8 cellular contexts compared by ENCODE assay signal in the genomic region with DNA sequence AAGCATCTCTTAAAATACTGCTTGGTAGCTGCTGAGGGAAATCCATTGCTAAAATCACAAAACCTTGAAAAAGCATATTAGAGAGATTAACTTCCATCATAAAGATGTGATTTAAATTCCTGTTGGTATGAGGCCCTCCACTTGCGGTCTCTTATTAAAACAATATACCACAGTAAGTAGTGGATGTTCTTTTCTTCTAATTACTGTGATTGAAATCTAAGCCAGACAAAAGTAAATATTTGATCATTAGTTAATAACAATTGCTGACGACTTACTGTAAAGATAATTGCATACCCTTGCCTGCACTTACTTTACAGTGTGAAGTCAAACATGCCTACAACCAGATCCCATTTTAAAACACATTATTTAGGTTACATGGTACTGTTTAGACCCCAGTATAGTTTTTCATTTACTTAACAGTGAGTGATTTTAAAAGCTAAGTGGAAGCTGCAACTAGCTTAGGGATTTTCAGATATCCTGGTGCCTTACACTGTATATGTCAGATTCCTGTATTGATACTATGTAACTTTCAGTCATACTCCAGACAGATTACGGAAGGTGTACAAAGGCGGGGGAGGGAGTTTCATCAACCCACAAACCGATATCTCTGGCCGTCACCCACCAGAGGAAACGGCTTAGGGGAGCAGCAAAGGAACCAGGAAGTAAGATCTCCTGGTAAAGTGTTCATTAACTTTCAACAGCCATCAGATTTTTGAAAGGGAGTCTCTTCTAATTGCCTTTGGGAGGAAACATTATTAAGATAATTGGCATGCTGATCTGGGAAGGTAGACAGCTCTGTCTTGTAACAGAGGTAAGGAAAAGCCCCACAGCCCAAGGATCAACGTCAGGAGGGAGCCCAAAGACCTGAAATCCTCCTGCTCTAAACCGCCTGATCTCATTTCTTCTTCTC. TPM values are rescaled to one million over a fixed set of nuclear protein-coding genes. Genes with fewer than 3 reads are reported as not detected.
DNase-seq lines count a peak whose midpoint lies in the region; ATAC-seq and FAIRE-seq lines count a peak whose summit lies in the region.

No MANE protein-coding gene starts in this region.

- ATAC-seq in activated CD8-positive, alpha-beta T cell treated with anti-CD3 and anti-CD28 coated beads, Interleukin-2, amount 10 ng/mL, durations not matched to agents 7 days and 5 days, result peak; percentile 58
- no peak for ATAC-seq in right cardiac atrium
- ATAC-seq in GM21381 (IDR thresholded peaks at IDR 0.05; ENCODE audit: unreplicated experiment), result no peak

- H3K9me3 ChIP-seq in ES-I3 (ENCODE audit: control insufficient read depth, insufficient read depth, low read length) (no peaks in the 10 kb centered on the region; the same call in 1 of the 2 replicates), right cardiac atrium (ENCODE audit: control insufficient read depth, low read length) (no peaks in the 10 kb centered on the region), small intestine (ENCODE audit: control insufficient read depth, low read depth) (no peaks in the 10 kb centered on the region)

- intact Hi-C loops in right cardiac atrium (cut with DNase I), result loop anchor here (5.0 to 10.0 kb wide), 8 partner anchors 131 to 1304 kb away; no protein-coding TSS in a partner anchor

- H3K4me3 ChIP-seq in right cardiac atrium (ENCODE audit: low read length) (peak overlapping the region; percentile 94), small intestine (ENCODE audit: low read depth in 1 of 2, low read length in 2 of 2) (peak overlapping the region; percentile 64)

- H3K4me1 ChIP-seq in ES-I3 (ENCODE audit: insufficient read depth, low read length) (0 out of 2 replicates have a peak, but pooled peaks cover 11% of the 10 kb centered on the region), right cardiac atrium (ENCODE audit: control insufficient read depth, insufficient read depth, low read length) (peaks cover under 1% of the 10 kb centered on the region), small intestine (ENCODE audit: control insufficient read depth in 2 of 2, insufficient read depth in 1 of 2, low read depth in 1 of 2, low read length in 1 of 2) (no peaks in the 10 kb centered on the region)

- CTCF ChIA-PET in activated CD8-positive, alpha-beta T cell treated with anti-CD3 and anti-CD28 coated beads, Interleukin-2, amount 10 ng/mL, durations not matched to agents 7 days and 5 days (lab: Charles Lee), result interaction anchor here (0.8 to 3.3 kb wide), 5 partner anchors 10 to 1304 kb away, joined by 3 to 27 read pairs (median 3); no protein-coding TSS in a partner anchor

- POLR2A ChIA-PET in activated CD8-positive, alpha-beta T cell treated with anti-CD3 and anti-CD28 coated beads, Interleukin-2, amount 10 ng/mL, durations not matched to agents 7 days and 5 days (lab: Charles Lee), result no interaction called here

- in situ Hi-C loops in KBM-7 (cut with MboI; ENCODE audit: low pct_unique_long_range_greater_than_20kb, low sequenced_read_pairs), result loop anchor here (25.0 kb wide), 1 partner anchor 1304 kb away; no protein-coding TSS in a partner anchor

- no peak overlapping the region for H3K27ac Mint-ChIP-seq in activated CD8-positive, alpha-beta T cell treated with anti-CD3 and anti-CD28 coated beads, Interleukin-2, amount 10 ng/mL, durations not matched to agents 7 days and 5 days

- H3K9ac ChIP-seq in ES-I3 (ENCODE audit: low read depth, low read length), result peak overlapping the region; percentile 80

- no peaks in the 10 kb centered on the region for H3K36me3 Mint-ChIP-seq in activated CD8-positive, alpha-beta T cell treated with anti-CD3 and anti-CD28 coated beads, Interleukin-2, amount 10 ng/mL, durations not matched to agents 7 days and 5 days (ENCODE audit: low read depth)

- peaks cover 23% of the 10 kb centered on the region for H3K4me1 Mint-ChIP-seq in activated CD8-positive, alpha-beta T cell treated with anti-CD3 and anti-CD28 coated beads, Interleukin-2, amount 10 ng/mL, durations not matched to agents 7 days and 5 days (ENCODE audit: low read depth)

- no peaks in the 10 kb centered on the region for H3K9me3 Mint-ChIP-seq in activated CD8-positive, alpha-beta T cell treated with anti-CD3 and anti-CD28 coated beads, Interleukin-2, amount 10 ng/mL, durations not matched to agents 7 days and 5 days (ENCODE audit: insufficient read depth)

- peak; percentile 90 for DNase-seq in KBM-7
- peak; percentile 62 for DNase-seq in activated CD8-positive, alpha-beta T cell treated with anti-CD3 and anti-CD28 coated beads, Interleukin-2, amount 10 ng/mL, durations not matched to agents 7 days and 5 days
- DNase-seq in right cardiac atrium, result peak in 1 of 3 donors; percentile 41
- peak; percentile 41 for DNase-seq in small intestine
- no peak for DNase-seq in NCI-H82 treated with DMSO at 0.1 percent for 48 hours (lab: John Stamatoyannopoulos, UW; ENCODE audit: unreplicated experiment)
- DNase-seq in activated CD8-positive, alpha-beta memory T cell treated with anti-CD3 and anti-CD28 coated beads, Interleukin-2, amount 50 U/mL, for 4 hours, result no peak

- FAIRE-seq in small intestine (lab: Jason Lieb, UNC), result no peak

- H3K4me3 Mint-ChIP-seq in activated CD8-positive, alpha-beta T cell treated with anti-CD3 and anti-CD28 coated beads, Interleukin-2, amount 10 ng/mL, durations not matched to agents 7 days and 5 days, result peak overlapping the region; percentile 70

- WGBS in right cardiac atrium, result 3% methylated on average over 9 of the region's 9 CpGs
- WGBS in small intestine, 3 donors, result 7 to 14% (median 9%) methylated on average over 9 of the region's 9 CpGs

- peak overlapping the region; percentile 98 for H3K27ac ChIP-seq in right cardiac atrium (ENCODE audit: low read length)
- peak overlapping the region; percentile 35 to 82 for H3K27ac ChIP-seq in small intestine (ENCODE audit: low read depth in 1 of 2, low read length in 1 of 2)

- no peaks in the 10 kb centered on the region for H3K27me3 ChIP-seq in right cardiac atrium (ENCODE audit: control insufficient read depth, insufficient read depth)
- H3K27me3 ChIP-seq in small intestine (ENCODE audit: control insufficient read depth in 2 of 2, insufficient read depth in 2 of 2, low read length in 2 of 2), result no peaks in the 10 kb centered on the region

- H3K36me3 ChIP-seq in ES-I3 (ENCODE audit: insufficient read depth, low read length) (peaks cover 2% of the 10 kb centered on the region; the same call in 1 of the 2 replicates), small intestine (ENCODE audit: control insufficient read depth in 2 of 2, insufficient read depth in 2 of 2, low read length in 2 of 2) (no peaks in the 10 kb centered on the region)

- H3K27me3 Mint-ChIP-seq in activated CD8-positive, alpha-beta T cell treated with anti-CD3 and anti-CD28 coated beads, Interleukin-2, amount 10 ng/mL, durations not matched to agents 7 days and 5 days (ENCODE audit: low read depth), result peaks cover 69% of the 10 kb centered on the region

RNA-seq across cellular contexts. Expression of gene NRP1, which starts 1.0 kb away (rescaled TPM):
- under 1 TPM; 0.11 to 0.23 TPM for total RNA-seq in activated CD8-positive, alpha-beta T cell treated with anti-CD3 and anti-CD28 coated beads, Interleukin-2, amount 10 ng/mL, durations not matched to agents 7 days and 5 days
- 10 to 100 TPM; 92.2 to 98.8 (median 94.3) TPM for total RNA-seq in right cardiac atrium
- polyA plus RNA-seq in right cardiac atrium, result 37.7 TPM
- polyA plus RNA-seq in small intestine, result 10 to 100 TPM in 1 of 3 donors, 1 to 10 TPM in 2; 2.5 to 22.0 (median 3.0) TPM

Comparison
In these comparisons a context has a peak if more than half of its experiments do, and no peak if none do; other contexts are left out.
1. DNase-seq: peak in KBM-7 (single experiment), activated CD8-positive, alpha-beta T cell treated with anti-CD3 and anti-CD28 coated beads, Interleukin-2, amount 10 ng/mL, durations not matched to agents 7 days and 5 days (single experiment) and small intestine (single experiment); none in NCI-H82 treated with DMSO at 0.1 percent for 48 hours (single experiment) and activated CD8-positive, alpha-beta memory T cell treated with anti-CD3 and anti-CD28 coated beads, Interleukin-2, amount 50 U/mL, for 4 hours (single experiment).
2. RNA of gene NRP1, which starts 1.0 kb away (total RNA-seq): 92.2 to 98.8 TPM in right cardiac atrium; 0.11 to 0.23 TPM in activated CD8-positive, alpha-beta T cell treated with anti-CD3 and anti-CD28 coated beads, Interleukin-2, amount 10 ng/mL, durations not matched to agents 7 days and 5 days; every median in the first group is over 10 times any median in the second.